Comparison of ENCODE assay signal across 9 cellular contexts in the genomic region with DNA sequence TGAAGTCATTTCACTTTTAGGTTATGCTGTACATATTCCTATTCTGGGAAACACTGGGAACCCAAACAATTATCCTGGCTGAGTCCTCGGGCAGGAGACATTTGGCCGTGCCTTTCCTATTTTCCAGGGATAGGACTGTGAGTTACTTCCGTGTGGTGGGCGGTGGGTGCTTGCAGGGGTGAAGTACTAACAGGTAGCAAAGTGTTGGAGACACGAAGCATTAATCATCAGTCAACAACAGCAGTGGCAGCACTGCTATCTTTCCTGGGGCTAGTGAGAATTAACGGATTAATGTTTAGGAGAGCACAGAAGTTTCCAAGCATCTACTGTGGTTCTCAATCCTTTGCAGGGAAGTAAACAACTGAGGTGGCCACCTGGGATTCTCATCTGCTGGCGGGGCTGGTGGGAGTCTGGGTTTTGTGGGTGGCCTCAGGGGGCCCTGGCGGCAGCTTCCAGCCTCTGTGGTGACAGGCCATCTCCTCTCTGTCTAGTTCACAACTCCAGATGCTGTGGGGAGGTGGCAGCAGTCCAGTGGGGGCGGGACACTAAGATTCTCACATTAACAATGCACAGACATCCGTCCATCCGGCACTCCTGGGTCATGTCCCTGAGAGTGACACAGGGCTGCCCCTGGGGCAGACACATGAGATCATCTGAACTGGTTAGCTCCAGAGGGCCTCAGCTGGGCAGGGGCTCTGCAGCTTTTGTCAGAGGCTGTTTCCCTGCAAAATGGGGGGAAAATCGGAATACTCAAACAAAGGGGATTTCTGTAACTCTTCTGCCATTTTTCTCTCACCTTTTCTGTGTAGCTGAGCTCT.
DNase-seq lines count a peak whose midpoint lies in the region; ATAC-seq and TF ChIP-seq lines count a peak whose summit lies in the region.
"Had no signal": no experiment of that assay in that cellular context is flagged by ENCODE, and none has a peak within 500 bp of the region (broad histone marks: within the 10 kb centered on the region; RNA-seq: fewer than 3 reads in every experiment).

No MANE protein-coding gene starts in this region.

- peak overlapping the region; percentile 74 for H3K27ac Mint-ChIP-seq in activated CD8-positive, alpha-beta T cell treated with anti-CD3 and anti-CD28 coated beads for 36 hours

- peaks cover 75% of the 10 kb centered on the region for H3K4me1 Mint-ChIP-seq in activated CD8-positive, alpha-beta T cell treated with anti-CD3 and anti-CD28 coated beads for 36 hours (ENCODE audit: low read depth)

- intact Hi-C loops in activated CD8-positive, alpha-beta T cell treated with anti-CD3 and anti-CD28 coated beads for 36 hours (cut with micrococcal nuclease) = no loop called here
- intact Hi-C loops in left cardiac atrium (cut with DNase I) = no loop called here

- DNase-seq in GM13976 (ENCODE audit: low spot score) (peak; percentile 16), left cardiac atrium (peak; percentile 73), retina (peak; percentile 85), NCI-H526 (lab: John Stamatoyannopoulos, UW) (no peak), COLO668 (lab: John Stamatoyannopoulos, UW; ENCODE audit: unreplicated experiment) (no peak), HuH-7.5 (ENCODE audit: low spot score) (no peak)
- DNase-seq in activated CD8-positive, alpha-beta T cell treated with anti-CD3 and anti-CD28 coated beads for 36 hours = peak; percentile 40
- DNase-seq in stimulated activated CD4-positive, alpha-beta T cell treated with anti-CD3 and anti-CD28 coated beads, Interleukin-2, amount 100 ng/mL, for 24 hours = no peak

- POLR2A ChIA-PET in activated CD8-positive, alpha-beta T cell treated with anti-CD3 and anti-CD28 coated beads for 36 hours (lab: Charles Lee) = interaction anchor here (0.7 to 1.0 kb wide), 3 partner anchors 45 to 288 kb away, joined by 3 read pairs; no protein-coding TSS in a partner anchor

- TF ChIP-seq CTCF in GM13976 (IDR thresholded peaks at IDR 0.05; ENCODE audit: borderline replicate concordance, control extremely low read depth, extremely low read depth, insufficient read depth, missing control alignments) = no peak
- no peak for TF ChIP-seq CTCF in activated CD8-positive, alpha-beta T cell treated with anti-CD3 and anti-CD28 coated beads for 36 hours (IDR thresholded peaks at IDR 0.05)

- H3K36me3 Mint-ChIP-seq in activated CD8-positive, alpha-beta T cell treated with anti-CD3 and anti-CD28 coated beads for 36 hours (ENCODE audit: low read depth) = peaks cover 80% of the 10 kb centered on the region

- ATAC-seq in activated CD8-positive, alpha-beta T cell treated with anti-CD3 and anti-CD28 coated beads for 36 hours = peak; percentile 26
- peak; percentile 72 to 88 for ATAC-seq in left cardiac atrium
- ATAC-seq: HCT116 had no signal

- H3K9me3 Mint-ChIP-seq in activated CD8-positive, alpha-beta T cell treated with anti-CD3 and anti-CD28 coated beads for 36 hours = no peaks in the 10 kb centered on the region

- CTCF ChIA-PET in activated CD8-positive, alpha-beta T cell treated with anti-CD3 and anti-CD28 coated beads for 36 hours (lab: Charles Lee) = interaction anchor here (1.7 to 2.2 kb wide), 2 partner anchors 19 to 44 kb away, joined by 5 to 8 read pairs; no protein-coding TSS in a partner anchor

- no peaks in the 10 kb centered on the region for H3K27me3 Mint-ChIP-seq in activated CD8-positive, alpha-beta T cell treated with anti-CD3 and anti-CD28 coated beads for 36 hours

- in situ Hi-C loops in GM13976 (cut with MboI; ENCODE audit: low sequenced_read_pairs, unreplicated experiment) = no loop called here

- H3K4me3 Mint-ChIP-seq in activated CD8-positive, alpha-beta T cell treated with anti-CD3 and anti-CD28 coated beads for 36 hours = no peak overlapping the region

Comparison
In these comparisons a context has a peak if more than half of its experiments do, and no peak if none do; other contexts are left out.
1. DNase-seq: peak in GM13976 (single experiment), activated CD8-positive, alpha-beta T cell treated with anti-CD3 and anti-CD28 coated beads for 36 hours (single experiment), left cardiac atrium (single experiment) and retina (single experiment); none in NCI-H526 (0 of 2), COLO668 (single experiment), HuH-7.5 (single experiment) and stimulated activated CD4-positive, alpha-beta T cell treated with anti-CD3 and anti-CD28 coated beads, Interleukin-2, amount 100 ng/mL, for 24 hours (0 of 2).